26 cellular contexts compared by ENCODE assay signal in the genomic region with DNA sequence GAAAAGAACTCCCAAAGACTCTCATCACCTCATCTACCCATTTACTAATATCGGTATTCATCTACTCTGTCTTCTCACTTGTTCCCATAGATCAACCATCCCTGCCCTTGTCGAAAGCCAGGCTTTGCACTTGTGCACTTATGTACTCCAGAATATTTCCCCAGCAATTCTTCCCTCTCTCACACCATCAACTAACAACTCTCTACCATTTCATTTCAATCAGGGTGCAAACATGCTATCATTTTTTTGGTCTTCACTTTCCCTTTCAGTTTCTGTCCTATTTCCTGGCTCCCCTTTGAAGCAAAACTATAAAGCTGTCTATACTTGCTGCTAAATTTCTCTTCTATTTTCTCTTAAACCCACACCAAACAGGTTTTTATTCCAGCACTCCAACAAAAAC. TPM values are rescaled to one million over a fixed set of nuclear protein-coding genes. Genes with fewer than 3 reads are reported as not detected.
DNase-seq lines count a peak whose midpoint lies in the region; ATAC-seq, FAIRE-seq and TF ChIP-seq lines count a peak whose summit lies in the region.
"Had no signal": no experiment of that assay in that cellular context is flagged by ENCODE, and none has a peak within 500 bp of the region (broad histone marks: within the 10 kb centered on the region; RNA-seq: fewer than 3 reads in every experiment).

No MANE protein-coding gene starts in this region.

- H3K9me3 Mint-ChIP-seq in activated CD8-positive, alpha-beta memory T cell treated with anti-CD3 and anti-CD28 coated beads, Interleukin-2, amount 10 ng/mL, durations not matched to agents 7 days and 5 days (ENCODE audit: low read depth) = no peaks in the 10 kb centered on the region
- H3K9me3 Mint-ChIP-seq in natural killer cell = no peaks in the 10 kb centered on the region

- no peak for TF ChIP-seq EP300 in GM12878 (IDR thresholded peaks at IDR 0.05; ENCODE audit: borderline replicate concordance in 1 of 2, control insufficient read depth in 1 of 2, low read depth in 2 of 2, low read length in 2 of 2)

- peak overlapping the region; percentile 57 for H3K4me3 ChIP-seq in Loucy (ENCODE audit: low read length, poor library complexity, severe bottlenecking)
- H3K4me3 ChIP-seq in GM12878 = no peak overlapping the region
- H3K4me3 ChIP-seq: MG63 had no signal

- no peaks in the 10 kb centered on the region for H3K27me3 Mint-ChIP-seq in activated CD8-positive, alpha-beta memory T cell treated with anti-CD3 and anti-CD28 coated beads, Interleukin-2, amount 10 ng/mL, durations not matched to agents 7 days and 5 days
- H3K27me3 Mint-ChIP-seq in natural killer cell (ENCODE audit: low read depth in 2 of 2) = no peaks in the 10 kb centered on the region

- CTCF ChIA-PET in activated CD8-positive, alpha-beta memory T cell treated with anti-CD3 and anti-CD28 coated beads, Interleukin-2, amount 10 ng/mL, durations not matched to agents 7 days and 5 days (lab: Charles Lee) = interaction anchor here (1.7 to 2.8 kb wide), 3 partner anchors 14 to 337 kb away, joined by 5 to 10 read pairs (median 6); no protein-coding TSS in a partner anchor
- CTCF ChIA-PET in GM12878 (lab: Yijun Ruan, JAX) = interaction anchor here (0.9 to 7.1 kb wide), 4 partner anchors 16 to 424 kb away, joined by 3 to 66 read pairs (median 6); no protein-coding TSS in a partner anchor

- DNase-seq in activated CD8-positive, alpha-beta memory T cell treated with anti-CD3 and anti-CD28 coated beads, Interleukin-2, amount 10 ng/mL, durations not matched to agents 7 days and 5 days = no peak
- DNase-seq in activated CD8-positive, alpha-beta memory T cell treated with anti-CD3 and anti-CD28 coated beads, Interleukin-2, amount 50 U/mL, for 48 hours = no peak
- DNase-seq in GM12878 (ENCODE audit: low read depth, low spot score) = no peak
- DNase-seq in natural killer cell = no peak
- no peak for DNase-seq in GM20000 (ENCODE audit: low spot score)
- DNase-seq in NCI-H187 (lab: John Stamatoyannopoulos, UW) = no peak
- DNase-seq in HT-29 (ENCODE audit: low spot score) = no peak
- DNase-seq: C1 segment of cervical spinal cord, Caco-2, DMS153, GF-D8, GOT3, Karpas-422, MG63, NCI-H1048, NCI-H1436 treated with DMSO at 0.1 percent for 48 hours, NCI-H2029 treated with DMSO at 0.1 percent for 48 hours, NCI-H2171 treated with DMSO at 0.1 percent for 48 hours, NCI-H446 treated with DMSO at 0.1 percent for 48 hours, NCI-H69, Right ventricle myocardium superior had no signal

- H2AFZ ChIP-seq in Loucy (ENCODE audit: low read length) (peak overlapping the region; percentile 64), GM12878 (ENCODE audit: control insufficient read depth, low read depth, low read length) (peak overlapping the region; percentile 38)

- RAD21 ChIA-PET in GM12878 (lab: Charles Lee; ENCODE audit: unreplicated experiment) = interaction anchor here (1.2 to 1.8 kb wide), 3 partner anchors 11 to 28 kb away, joined by 3 to 8 read pairs (median 7); partner anchors contain the start of gene PIGC

- no peak for TF ChIP-seq RAD21 in GM12878 (IDR thresholded peaks at IDR 0.05; ENCODE audit: insufficient read depth, low read depth, low read length)

- in situ Hi-C loops in GM12878 (cut with MboI) = loop anchor here (25.0 kb wide), 1 partner anchor 640 kb away; the partner anchor contains the start of gene METTL13

- no peak for TF ChIP-seq POLR2A in GM12878 (IDR thresholded peaks at IDR 0.05; ENCODE audit: low read depth, low read length)

- H3K4me3 Mint-ChIP-seq in activated CD8-positive, alpha-beta memory T cell treated with anti-CD3 and anti-CD28 coated beads, Interleukin-2, amount 10 ng/mL, durations not matched to agents 7 days and 5 days = no peak overlapping the region
- no peak overlapping the region for H3K4me3 Mint-ChIP-seq in natural killer cell

- no peak overlapping the region for H3K27ac ChIP-seq in GM12878 (ENCODE audit: control insufficient read depth, insufficient read depth)

- H3K36me3 ChIP-seq in Loucy (ENCODE audit: insufficient read depth, low read length) = no peaks in the 10 kb centered on the region
- H3K36me3 ChIP-seq in GM12878 (ENCODE audit: control insufficient read depth in 2 of 2, insufficient read depth in 2 of 2, low read length in 1 of 2) = no peaks in the 10 kb centered on the region
- H3K36me3 ChIP-seq: MG63 had no signal

- intact Hi-C loops in GM12878 (cut with micrococcal nuclease; ENCODE audit: unreplicated experiment) (loop anchor here (10.0 kb wide), 1 partner anchor 622 kb away; no protein-coding TSS in a partner anchor), natural killer cell (cut with micrococcal nuclease) (loop anchor here (1.0 kb wide), 1 partner anchor 17 kb away; the partner anchor contains the start of gene PIGC)

- H3K4me2 ChIP-seq in Loucy (ENCODE audit: low read depth, low read length, poor library complexity, severe bottlenecking) = peak overlapping the region; percentile 71
- H3K4me2 ChIP-seq in GM12878 (ENCODE audit: control insufficient read depth, insufficient read depth) = no peak overlapping the region

- no peaks in the 10 kb centered on the region for H3K9me2 ChIP-seq in Loucy (replicated peaks; ENCODE audit: low read depth, low read length)

- 92% methylated on average over 2 of the region's 2 CpGs for WGBS in GM12878 (ENCODE audit: insufficient coverage, insufficient replicate concordance, low lambda C conversion rate, missing lambda C conversion rate)

- H3F3A ChIP-seq in Loucy (ENCODE audit: low read depth) = peaks cover 3% of the 10 kb centered on the region; the same call in 1 of the 2 replicates

- peaks cover 17% of the 10 kb centered on the region for H3K4me1 Mint-ChIP-seq in activated CD8-positive, alpha-beta memory T cell treated with anti-CD3 and anti-CD28 coated beads, Interleukin-2, amount 10 ng/mL, durations not matched to agents 7 days and 5 days
- no peaks in the 10 kb centered on the region for H3K4me1 Mint-ChIP-seq in natural killer cell

- peak; percentile 48 for ATAC-seq in activated CD8-positive, alpha-beta memory T cell treated with anti-CD3 and anti-CD28 coated beads, Interleukin-2, amount 10 ng/mL, durations not matched to agents 7 days and 5 days
- ATAC-seq in GM12878 (peak; percentile 58), natural killer cell (peak; percentile 50 to 70 (median 56))
- ATAC-seq: SK-N-SH treated with all-trans-retinoic acid at 6 μM for 48 hours had no signal

- no peaks in the 10 kb centered on the region for H3K36me3 Mint-ChIP-seq in activated CD8-positive, alpha-beta memory T cell treated with anti-CD3 and anti-CD28 coated beads, Interleukin-2, amount 10 ng/mL, durations not matched to agents 7 days and 5 days
- no peaks in the 10 kb centered on the region for H3K36me3 Mint-ChIP-seq in natural killer cell

- POLR2A ChIA-PET in GM12878 (lab: Charles Lee) = no interaction called here

- H3K27me3 ChIP-seq in Loucy (ENCODE audit: insufficient read depth, low read length, poor library complexity, severe bottlenecking) (no peaks in the 10 kb centered on the region), GM12878 (replicated peaks in 1 of 2; ENCODE audit: control insufficient read depth in 2 of 2, insufficient read depth in 2 of 2, low read length in 1 of 2) (no peaks in the 10 kb centered on the region)
- H3K27me3 ChIP-seq: MG63 had no signal

- H3K9ac ChIP-seq in Loucy (ENCODE audit: low read depth, low read length, poor library complexity, severe bottlenecking) (peak overlapping the region; percentile 60), GM12878 (ENCODE audit: control insufficient read depth, insufficient read depth, low read length) (no peak overlapping the region)

- no TSS peak for BruUV-seq in GM12878 (replicated peaks; lab: Mats Ljungman, UMichigan)

- H3K79me2 ChIP-seq in Loucy (ENCODE audit: insufficient read depth, low read length) (no peaks in the 10 kb centered on the region; the same call in 1 of the 2 replicates), GM12878 (ENCODE audit: control insufficient read depth, insufficient read depth, low read length) (no peaks in the 10 kb centered on the region)

- TF ChIP-seq CTCF in Loucy (conservative IDR thresholded peaks at IDR 0.05; ENCODE audit: low read length) = no peak
- TF ChIP-seq CTCF in GM12878 (IDR thresholded peaks at IDR 0.05 in 2 of 3, conservative IDR thresholded peaks at IDR 0.05 in 1 of 3; ENCODE audit: control insufficient read depth in 2 of 3, extremely low read depth in 1 of 3, insufficient read depth in 1 of 3, low read depth in 3 of 3, low read length in 3 of 3) = no peak
- TF ChIP-seq CTCF in natural killer cell (IDR thresholded peaks at IDR 0.05) = no peak
- no peak for TF ChIP-seq CTCF in GM20000 (IDR thresholded peaks at IDR 0.05; ENCODE audit: extremely low read depth, missing control alignments)

- no peak for FAIRE-seq in GM12878 (lab: Jason Lieb, UNC)
- FAIRE-seq: GM18507 had no signal

- SMC1A ChIA-PET in GM12878 (lab: Charles Lee; ENCODE audit: uncharacterized antibody, unreplicated experiment) = interaction anchor here (1.7 to 2.5 kb wide), 2 partner anchors 14 to 23 kb away, joined by 6 to 8 read pairs; no protein-coding TSS in a partner anchor

- H3K4me1 ChIP-seq in Loucy (ENCODE audit: insufficient read depth, low read length, poor library complexity, severe bottlenecking) (peaks cover 47% of the 10 kb centered on the region), GM12878 (ENCODE audit: control insufficient read depth, insufficient read depth, low read length) (peaks cover 8% of the 10 kb centered on the region)

- H3K27ac Mint-ChIP-seq in activated CD8-positive, alpha-beta memory T cell treated with anti-CD3 and anti-CD28 coated beads, Interleukin-2, amount 10 ng/mL, durations not matched to agents 7 days and 5 days = no peak overlapping the region
- H3K27ac Mint-ChIP-seq in natural killer cell = no peak overlapping the region

- H3K9me3 ChIP-seq in Loucy (ENCODE audit: insufficient read depth, low read depth, low read length) = no peaks in the 10 kb centered on the region
- H3K9me3 ChIP-seq in GM12878 (replicated peaks; ENCODE audit: control insufficient read depth, insufficient read depth, low read length) = no peaks in the 10 kb centered on the region; the same call in 2 of the 3 replicates
- H3K9me3 ChIP-seq: Caco-2, MG63 had no signal

- H4K20me1 ChIP-seq in Loucy (ENCODE audit: insufficient read depth, low read length, poor library complexity, severe bottlenecking) (no peaks in the 10 kb centered on the region), GM12878 (ENCODE audit: control insufficient read depth, insufficient read depth) (no peaks in the 10 kb centered on the region)

RNA-seq across cellular contexts. Expression of gene C1orf105, which starts 6.7 kb away (rescaled TPM):
- not detected for total RNA-seq in activated CD8-positive, alpha-beta memory T cell treated with anti-CD3 and anti-CD28 coated beads, Interleukin-2, amount 10 ng/mL, durations not matched to agents 7 days and 5 days
- total RNA-seq in GM12878 (2013; cell fraction: nucleolus; rRNA removed) = not detected in 2 replicates
- not detected in 2 replicates for total RNA-seq in GM12878 (2014; rRNA removed)
- total RNA-seq in GM12878 (2014; rRNA removed; fragmentation: Illumina TruSeq; extraction: Trizol) = not detected in 2 replicates
- not detected in 2 replicates for total RNA-seq in GM12878 (2021)
- not detected for polyA plus RNA-seq in GM12878 (2011; ENCODE audit: low read depth)
- polyA plus RNA-seq in GM12878 (2011; rRNA removed) = not detected in 2 replicates
- not detected in 2 replicates for polyA plus RNA-seq in GM12878 (2011; cell fraction: cytosol; rRNA removed)
- polyA plus RNA-seq in GM12878 (2011; cell fraction: nucleus; rRNA removed) = not detected in 2 replicates
- polyA plus RNA-seq in GM12878 (2012) = not detected in 2 replicates
- not detected in 2 replicates for polyA plus RNA-seq in GM12878 (2014; fragmentation: Illumina TruSeq; extraction: Trizol)
- polyA plus RNA-seq in GM12878 (2014; fragmentation: Nextera tagmentation; extraction: Ambion mirVana) = not detected
- polyA plus RNA-seq in GM12878 (2014; rRNA removed) = not detected in 2 replicates
- polyA plus RNA-seq in GM12878 (2016; fragmentation: Nextera tagmentation; extraction: Ambion mirVana) = not detected
- not detected in 2 replicates for polyA minus RNA-seq in GM12878 (2011; rRNA and poly(A)+ RNA removed)
- not detected in 2 replicates for polyA minus RNA-seq in GM12878 (2011; cell fraction: cytosol; rRNA and poly(A)+ RNA removed)
- polyA minus RNA-seq in GM12878 (2011; cell fraction: nucleus; rRNA and poly(A)+ RNA removed) = not detected in 2 replicates
- not detected for total RNA-seq in natural killer cell
- not detected in 2 replicates for total RNA-seq in HT-29 (2014; rRNA removed; shearing (Covaris generic))
- total RNA-seq: A172; T-helper 1 cell treated with Interleukin-12 subunit alpha and Interleukin-12 subunit beta and Interleukin-4 antibody, amounts not matched to agents 30 ng/mL and 1 ng/mL, for 36 hours had no signal

RNA-seq across cellular contexts. Expression of gene PIGC, which starts 16.7 kb away (rescaled TPM):
- total RNA-seq in activated CD8-positive, alpha-beta memory T cell treated with anti-CD3 and anti-CD28 coated beads, Interleukin-2, amount 10 ng/mL, durations not matched to agents 7 days and 5 days = 10 to 100 TPM; 20.9 to 23.8 TPM
- 22.5 and 25.7 TPM in 2 replicates for total RNA-seq in GM12878 (2013; cell fraction: nucleolus; rRNA removed)
- total RNA-seq in GM12878 (2014; rRNA removed) = 11.2 and 14.6 TPM in 2 replicates
- total RNA-seq in GM12878 (2014; rRNA removed; fragmentation: Illumina TruSeq; extraction: Trizol) = 13.7 and 14.6 TPM in 2 replicates
- 11.0 and 11.3 TPM in 2 replicates for total RNA-seq in GM12878 (2021)
- 12.4 TPM for polyA plus RNA-seq in GM12878 (2011; ENCODE audit: low read depth)
- polyA plus RNA-seq in GM12878 (2011; rRNA removed) = 34.7 and 37.3 TPM in 2 replicates
- 32.3 and 36.8 TPM in 2 replicates for polyA plus RNA-seq in GM12878 (2011; cell fraction: cytosol; rRNA removed)
- polyA plus RNA-seq in GM12878 (2011; cell fraction: nucleus; rRNA removed) = 20.8 and 25.0 TPM in 2 replicates
- 17.1 and 17.9 TPM in 2 replicates for polyA plus RNA-seq in GM12878 (2012)
- polyA plus RNA-seq in GM12878 (2014; fragmentation: Illumina TruSeq; extraction: Trizol) = 16.0 and 20.1 TPM in 2 replicates
- polyA plus RNA-seq in GM12878 (2014; fragmentation: Nextera tagmentation; extraction: Ambion mirVana) = 10 to 100 TPM; 23.3 to 29.7 TPM
- polyA plus RNA-seq in GM12878 (2014; rRNA removed) = 12.4 and 12.6 TPM in 2 replicates
- polyA plus RNA-seq in GM12878 (2016; fragmentation: Nextera tagmentation; extraction: Ambion mirVana) = 10 to 100 TPM; 26.1 to 26.8 TPM
- polyA minus RNA-seq in GM12878 (2011; rRNA and poly(A)+ RNA removed) = 43.6 and 50.8 TPM in 2 replicates
- polyA minus RNA-seq in GM12878 (2011; cell fraction: cytosol; rRNA and poly(A)+ RNA removed) = 11.2 and 12.1 TPM in 2 replicates
- 20.8 and 26.7 TPM in 2 replicates for polyA minus RNA-seq in GM12878 (2011; cell fraction: nucleus; rRNA and poly(A)+ RNA removed)
- 10 to 100 TPM; 27.9 to 35.7 (median 30.4) TPM for total RNA-seq in natural killer cell
- 20.5 and 21.3 TPM in 2 replicates for total RNA-seq in HT-29 (2014; rRNA removed; shearing (Covaris generic))
